Comparison of ENCODE assay signal across 9 cellular contexts in the genomic region with DNA sequence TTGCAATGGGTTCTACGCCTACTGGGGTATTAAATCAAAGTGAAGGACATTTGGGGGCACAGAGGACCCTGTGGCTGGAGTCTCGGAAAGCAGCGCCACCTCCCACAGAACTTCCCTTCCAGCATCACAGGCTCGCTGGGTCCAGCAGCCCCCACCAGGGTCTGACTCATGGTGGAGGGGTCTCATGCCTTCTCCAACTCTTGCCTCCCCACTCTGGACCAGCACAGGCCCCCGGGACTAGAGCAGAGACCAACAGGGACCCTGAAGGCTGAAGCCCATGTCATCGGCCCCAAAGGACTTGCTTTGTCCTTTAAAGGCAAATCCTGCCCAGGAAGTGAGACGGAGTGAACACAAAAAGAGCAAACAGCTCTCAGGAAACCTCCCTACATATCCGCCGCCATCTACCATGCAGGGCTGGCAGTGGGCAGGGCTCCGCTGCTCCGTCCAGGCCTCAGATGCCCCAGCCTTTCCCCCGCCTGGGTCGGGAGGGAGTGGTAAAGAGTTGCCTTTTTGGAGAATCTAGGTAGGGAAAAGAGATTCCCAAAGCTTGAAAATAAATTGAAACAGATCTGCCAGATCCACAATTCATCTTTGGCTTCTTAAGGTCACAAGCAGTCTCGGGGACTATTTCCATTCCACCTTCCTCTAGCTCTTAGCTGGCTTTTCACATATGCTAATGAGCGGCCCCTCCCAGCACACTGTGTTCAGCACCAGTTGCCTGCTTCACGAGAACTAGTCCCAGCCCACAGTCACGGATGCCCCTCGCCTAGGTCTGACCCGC. TPM values are rescaled to one million over a fixed set of nuclear protein-coding genes. Genes with fewer than 3 reads are reported as not detected.
DNase-seq lines count a peak whose midpoint lies in the region; ATAC-seq and TF ChIP-seq lines count a peak whose summit lies in the region.
"Had no signal": no experiment of that assay in that cellular context is flagged by ENCODE, and none has a peak within 500 bp of the region (broad histone marks: within the 10 kb centered on the region; RNA-seq: fewer than 3 reads in every experiment).

No MANE protein-coding gene starts in this region.

- no peaks in the 10 kb centered on the region for H3K27me3 ChIP-seq in prostate gland (replicated peaks; ENCODE audit: insufficient read depth)

- H3K36me3 ChIP-seq in prostate gland: no peaks in the 10 kb centered on the region

- H3K4me3 ChIP-seq in fibroblast of villous mesenchyme (ENCODE audit: low read depth, low read length) (peak overlapping the region; percentile 56), prostate gland (peak overlapping the region; percentile 72 to 81)

- peak; percentile 54 for DNase-seq in NCI-H1092 (lab: John Stamatoyannopoulos, UW)
- DNase-seq in fibroblast of villous mesenchyme (ENCODE audit: low read depth): no peak
- DNase-seq in prostate gland (ENCODE audit: low spot score): peak; percentile 76
- DNase-seq in GOT3 (lab: John Stamatoyannopoulos, UW): no peak
- DNase-seq in epidermal melanocyte (ENCODE audit: insufficient read length, low spot score): no peak
- no peak for DNase-seq in erythroblast (lab: John Stamatoyannopoulos, UW)
- DNase-seq: activated naive CD8-positive, alpha-beta T cell treated with anti-CD3 and anti-CD28 coated beads, Interleukin-2, amount 10 ng/mL, durations not matched to agents 7 days and 5 days had no signal

- no peaks in the 10 kb centered on the region for H3K9me3 ChIP-seq in prostate gland

- intact Hi-C loops in prostate gland (cut with DNase I): no loop called here

- peak overlapping the region; percentile 95 to 98 for H3K27ac ChIP-seq in prostate gland

- TF ChIP-seq POLR2A in prostate gland (IDR thresholded peaks at IDR 0.05) (peak; percentile 46), erythroblast (IDR thresholded peaks at IDR 0.05; ENCODE audit: low read length) (no peak)

- ATAC-seq in GM18868 (IDR thresholded peaks at IDR 0.05; ENCODE audit: unreplicated experiment): peak; percentile 13
- no peak for ATAC-seq in GM18517 (IDR thresholded peaks at IDR 0.05; ENCODE audit: unreplicated experiment)

- H3K4me1 ChIP-seq in prostate gland (replicated peaks): peaks cover 13% of the 10 kb centered on the region

- 49% methylated on average over 18 of the region's 19 CpGs for WGBS in prostate gland

- TF ChIP-seq CTCF in fibroblast of villous mesenchyme (IDR thresholded peaks at IDR 0.05; ENCODE audit: insufficient read depth, low read depth, low read length) (no peak), prostate gland (IDR thresholded peaks at IDR 0.05) (no peak)

RNA-seq across cellular contexts. Expression of a gene that starts 2.1 kb away (rescaled TPM):
- total RNA-seq in fibroblast of villous mesenchyme (0.43 and 1.3 TPM in 2 replicates), prostate gland (100 to 1,000 TPM in 1 of 2 donors, 10 to 100 TPM in 1; 66.3 to 186 TPM)
- total RNA-seq: activated naive CD8-positive, alpha-beta T cell treated with anti-CD3 and anti-CD28 coated beads, Interleukin-2, amount 10 ng/mL, durations not matched to agents 7 days and 5 days had no signal

RNA-seq across cellular contexts. Expression of a gene that starts 36.6 kb away (rescaled TPM):
- total RNA-seq in fibroblast of villous mesenchyme: not detected in 2 replicates
- 1 to 10 TPM; 2.1 to 4.1 TPM for total RNA-seq in prostate gland

Comparison
In these comparisons a context has a peak if more than half of its experiments do, and no peak if none do; other contexts are left out.
1. DNase-seq: peak in NCI-H1092 (single experiment) and prostate gland (single experiment); none in fibroblast of villous mesenchyme (single experiment), GOT3 (single experiment), epidermal melanocyte (single experiment) and erythroblast (0 of 2).
2. RNA of a gene that starts 2.1 kb away (total RNA-seq): 66.3 to 186 TPM in prostate gland; 0.43 to 1.3 TPM in fibroblast of villous mesenchyme; every median in the first group is over 10 times any median in the second.